In the genomic region with DNA sequence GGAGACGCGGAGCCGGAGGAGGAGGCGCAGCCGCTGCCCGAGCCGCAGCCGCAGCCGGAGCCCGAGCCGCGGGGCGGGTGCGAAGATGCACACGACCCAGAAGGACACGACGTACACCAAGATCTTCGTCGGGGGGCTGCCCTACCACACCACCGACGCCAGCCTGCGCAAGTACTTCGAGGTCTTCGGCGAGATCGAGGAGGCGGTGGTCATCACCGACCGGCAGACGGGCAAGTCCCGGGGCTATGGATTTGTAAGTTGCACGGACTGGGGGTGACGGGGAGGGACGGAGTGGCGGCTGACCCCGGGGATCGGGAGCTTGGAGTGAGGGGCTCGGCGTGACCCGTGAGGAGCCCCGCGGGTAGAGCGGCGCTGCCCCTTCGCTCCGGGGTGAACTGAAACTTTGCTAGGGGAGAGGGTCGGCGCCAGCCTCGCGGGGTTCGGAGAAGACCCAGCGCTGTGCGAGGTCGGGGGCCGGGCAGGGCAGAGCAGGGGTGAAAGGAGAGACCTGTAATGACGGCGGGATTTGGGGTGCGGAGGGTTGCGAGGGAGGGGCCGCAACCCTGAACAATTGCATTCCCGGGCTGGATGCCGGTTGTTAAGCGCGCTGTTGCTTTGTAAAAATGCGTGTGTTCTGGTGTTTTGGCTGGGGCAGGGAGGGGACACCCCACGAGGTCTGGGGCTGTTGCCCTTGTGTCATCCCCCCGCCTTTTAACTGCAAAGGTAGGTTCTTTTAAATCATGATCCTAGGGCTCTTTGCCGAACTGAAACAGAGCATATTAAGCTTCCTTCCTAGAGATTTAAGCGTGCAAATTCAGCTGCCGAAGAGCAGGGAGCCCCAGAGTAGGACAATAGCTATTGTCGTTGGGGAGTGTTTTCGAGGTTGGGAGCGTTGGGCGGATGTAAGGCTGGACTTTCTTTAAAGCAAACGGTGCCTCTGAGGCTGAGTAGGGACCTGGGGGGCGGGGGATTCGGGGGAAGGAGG, we compare ENCODE assay signal across 1 cellular context.
A peak's percentile ranks its signal among the peaks of the same experiment; 100 is the strongest.
TF ChIP-seq lines count a peak whose summit lies in the region.

No MANE protein-coding gene starts in this region.

TF ChIP-seq in HepG2, 621 proteins besides CTCF, POLR2A, EP300 and RAD21 (continued from another document and continues in another):
- TF ChIP-seq, protein P1, sequence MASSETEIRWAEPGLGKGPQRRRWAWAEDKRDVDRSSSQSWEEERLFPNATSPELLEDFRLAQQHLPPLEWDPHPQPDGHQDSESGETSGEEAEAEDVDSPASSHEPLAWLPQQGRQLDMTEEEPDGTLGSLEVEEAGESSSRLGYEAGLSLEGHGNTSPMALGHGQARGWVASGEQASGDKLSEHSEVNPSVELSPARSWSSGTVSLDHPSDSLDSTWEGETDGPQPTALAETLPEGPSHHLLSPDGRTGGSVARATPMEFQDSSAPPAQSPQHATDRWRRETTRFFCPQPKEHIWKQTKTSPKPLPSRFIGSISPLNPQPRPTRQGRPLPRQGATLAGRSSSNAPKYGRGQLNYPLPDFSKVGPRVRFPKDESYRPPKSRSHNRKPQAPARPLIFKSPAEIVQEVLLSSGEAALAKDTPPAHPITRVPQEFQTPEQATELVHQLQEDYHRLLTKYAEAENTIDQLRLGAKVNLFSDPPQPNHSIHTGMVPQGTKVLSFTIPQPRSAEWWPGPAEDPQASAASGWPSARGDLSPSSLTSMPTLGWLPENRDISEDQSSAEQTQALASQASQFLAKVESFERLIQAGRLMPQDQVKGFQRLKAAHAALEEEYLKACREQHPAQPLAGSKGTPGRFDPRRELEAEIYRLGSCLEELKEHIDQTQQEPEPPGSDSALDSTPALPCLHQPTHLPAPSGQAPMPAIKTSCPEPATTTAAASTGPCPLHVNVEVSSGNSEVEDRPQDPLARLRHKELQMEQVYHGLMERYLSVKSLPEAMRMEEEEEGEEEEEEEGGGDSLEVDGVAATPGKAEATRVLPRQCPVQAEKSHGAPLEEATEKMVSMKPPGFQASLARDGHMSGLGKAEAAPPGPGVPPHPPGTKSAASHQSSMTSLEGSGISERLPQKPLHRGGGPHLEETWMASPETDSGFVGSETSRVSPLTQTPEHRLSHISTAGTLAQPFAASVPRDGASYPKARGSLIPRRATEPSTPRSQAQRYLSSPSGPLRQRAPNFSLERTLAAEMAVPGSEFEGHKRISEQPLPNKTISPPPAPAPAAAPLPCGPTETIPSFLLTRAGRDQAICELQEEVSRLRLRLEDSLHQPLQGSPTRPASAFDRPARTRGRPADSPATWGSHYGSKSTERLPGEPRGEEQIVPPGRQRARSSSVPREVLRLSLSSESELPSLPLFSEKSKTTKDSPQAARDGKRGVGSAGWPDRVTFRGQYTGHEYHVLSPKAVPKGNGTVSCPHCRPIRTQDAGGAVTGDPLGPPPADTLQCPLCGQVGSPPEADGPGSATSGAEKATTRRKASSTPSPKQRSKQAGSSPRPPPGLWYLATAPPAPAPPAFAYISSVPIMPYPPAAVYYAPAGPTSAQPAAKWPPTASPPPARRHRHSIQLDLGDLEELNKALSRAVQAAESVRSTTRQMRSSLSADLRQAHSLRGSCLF (CRISPR knock-in tag; IDR thresholded peaks at IDR 0.05; ENCODE audit: borderline replicate concordance) = no peak
- TF ChIP-seq ASH2L (IDR thresholded peaks at IDR 0.05; ENCODE audit: insufficient read length, low read depth, low read length) = peak; percentile 52
- no peak for TF ChIP-seq IKZF5 (CRISPR knock-in tag; IDR thresholded peaks at IDR 0.05)
- no peak for TF ChIP-seq EZH2 (conservative IDR thresholded peaks at IDR 0.05; ENCODE audit: low read depth, low read length)
- TF ChIP-seq, protein P2, sequence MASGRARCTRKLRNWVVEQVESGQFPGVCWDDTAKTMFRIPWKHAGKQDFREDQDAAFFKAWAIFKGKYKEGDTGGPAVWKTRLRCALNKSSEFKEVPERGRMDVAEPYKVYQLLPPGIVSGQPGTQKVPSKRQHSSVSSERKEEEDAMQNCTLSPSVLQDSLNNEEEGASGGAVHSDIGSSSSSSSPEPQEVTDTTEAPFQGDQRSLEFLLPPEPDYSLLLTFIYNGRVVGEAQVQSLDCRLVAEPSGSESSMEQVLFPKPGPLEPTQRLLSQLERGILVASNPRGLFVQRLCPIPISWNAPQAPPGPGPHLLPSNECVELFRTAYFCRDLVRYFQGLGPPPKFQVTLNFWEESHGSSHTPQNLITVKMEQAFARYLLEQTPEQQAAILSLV (CRISPR knock-in tag; IDR thresholded peaks at IDR 0.05; ENCODE audit: borderline replicate concordance) = peak; percentile 73; the same call in 1 of the 2 replicates
- TF ChIP-seq MED1 (CRISPR knock-in tag; IDR thresholded peaks at IDR 0.05) = no peak
- no peak for TF ChIP-seq TP53 (CRISPR knock-in tag; conservative IDR thresholded peaks at IDR 0.05)
- no peak for TF ChIP-seq LCORL (IDR thresholded peaks at IDR 0.05)
- peak; percentile 20; the same call in 1 of the 2 replicates for TF ChIP-seq LCORL (CRISPR knock-in tag; IDR thresholded peaks at IDR 0.05)
- TF ChIP-seq DBP (CRISPR knock-in tag; IDR thresholded peaks at IDR 0.05; ENCODE audit: not compliant biosample characterization) = peak; percentile 55
- no peak for TF ChIP-seq SOX6 (IDR thresholded peaks at IDR 0.05)
- TF ChIP-seq SOX6 (CRISPR knock-in tag; IDR thresholded peaks at IDR 0.05) = peak; percentile 59
- TF ChIP-seq NFRKB (IDR thresholded peaks at IDR 0.05) = no peak
- TF ChIP-seq NR2F6 (IDR thresholded peaks at IDR 0.05) = no peak
- TF ChIP-seq NR2F6 (CRISPR knock-in tag; IDR thresholded peaks at IDR 0.05) = no peak
- TF ChIP-seq ZNF292 (CRISPR knock-in tag; IDR thresholded peaks at IDR 0.05; ENCODE audit: borderline replicate concordance, low read depth) = no peak
- no peak for TF ChIP-seq KAT2B (IDR thresholded peaks at IDR 0.05; ENCODE audit: borderline replicate concordance, low read depth, low read length)
- TF ChIP-seq ZNF780A (CRISPR knock-in tag; IDR thresholded peaks at IDR 0.05) = peak; percentile 63; the same call in 1 of the 2 replicates
- TF ChIP-seq ZNF598 (CRISPR knock-in tag; IDR thresholded peaks at IDR 0.05; ENCODE audit: borderline replicate concordance) = 0 out of 2 replicates have a peak, but pooled peaks have one; percentile 16
- TF ChIP-seq WIZ (CRISPR knock-in tag; IDR thresholded peaks at IDR 0.05) = no peak
- TF ChIP-seq ZNF816 (CRISPR knock-in tag; IDR thresholded peaks at IDR 0.05; ENCODE audit: borderline replicate concordance) = no peak
- TF ChIP-seq, protein P3, sequence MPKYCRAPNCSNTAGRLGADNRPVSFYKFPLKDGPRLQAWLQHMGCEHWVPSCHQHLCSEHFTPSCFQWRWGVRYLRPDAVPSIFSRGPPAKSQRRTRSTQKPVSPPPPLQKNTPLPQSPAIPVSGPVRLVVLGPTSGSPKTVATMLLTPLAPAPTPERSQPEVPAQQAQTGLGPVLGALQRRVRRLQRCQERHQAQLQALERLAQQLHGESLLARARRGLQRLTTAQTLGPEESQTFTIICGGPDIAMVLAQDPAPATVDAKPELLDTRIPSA (CRISPR knock-in tag; IDR thresholded peaks at IDR 0.05; ENCODE audit: borderline replicate concordance) = no peak
- TF ChIP-seq GLMP (CRISPR knock-in tag; IDR thresholded peaks at IDR 0.05; ENCODE audit: borderline replicate concordance) = no peak
- peak; percentile 51; the same call in 1 of the 2 replicates for TF ChIP-seq REL (CRISPR knock-in tag; conservative IDR thresholded peaks at IDR 0.05)
- no peak for TF ChIP-seq HDAC6 (IDR thresholded peaks at IDR 0.05; ENCODE audit: low read depth, low read length)
- TF ChIP-seq NFIC (IDR thresholded peaks at IDR 0.05; ENCODE audit: low read length) = no peak
- no peak for TF ChIP-seq GPBP1L1 (CRISPR knock-in tag; IDR thresholded peaks at IDR 0.05)
- TF ChIP-seq KDM2A (CRISPR knock-in tag; IDR thresholded peaks at IDR 0.05; ENCODE audit: borderline replicate concordance, low read depth) = peak; percentile 59; the same call in 1 of the 2 replicates
- TF ChIP-seq ZNF878 (CRISPR knock-in tag; IDR thresholded peaks at IDR 0.05) = no peak
- TF ChIP-seq, protein P4, sequence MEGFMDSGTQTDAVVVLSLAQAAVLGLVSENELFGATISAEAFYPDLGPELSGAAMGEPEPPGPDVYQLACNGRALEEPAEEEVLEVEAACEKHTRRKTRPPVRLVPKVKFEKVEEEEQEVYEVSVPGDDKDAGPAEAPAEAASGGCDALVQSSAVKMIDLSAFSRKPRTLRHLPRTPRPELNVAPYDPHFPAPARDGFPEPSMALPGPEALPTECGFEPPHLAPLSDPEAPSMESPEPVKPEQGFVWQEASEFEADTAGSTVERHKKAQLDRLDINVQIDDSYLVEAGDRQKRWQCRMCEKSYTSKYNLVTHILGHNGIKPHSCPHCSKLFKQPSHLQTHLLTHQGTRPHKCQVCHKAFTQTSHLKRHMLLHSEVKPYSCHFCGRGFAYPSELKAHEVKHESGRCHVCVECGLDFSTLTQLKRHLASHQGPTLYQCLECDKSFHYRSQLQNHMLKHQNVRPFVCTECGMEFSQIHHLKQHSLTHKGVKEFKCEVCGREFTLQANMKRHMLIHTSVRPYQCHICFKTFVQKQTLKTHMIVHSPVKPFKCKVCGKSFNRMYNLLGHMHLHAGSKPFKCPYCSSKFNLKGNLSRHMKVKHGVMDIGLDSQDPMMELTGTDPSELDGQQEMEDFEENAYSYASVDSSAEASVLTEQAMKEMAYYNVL (CRISPR knock-in tag; IDR thresholded peaks at IDR 0.05; ENCODE audit: borderline replicate concordance) = peak; percentile 59; the same call in 1 of the 2 replicates
- TF ChIP-seq JARID2 (CRISPR knock-in tag; IDR thresholded peaks at IDR 0.05; ENCODE audit: insufficient replicate concordance) = no peak
- TF ChIP-seq ZNF609 (CRISPR knock-in tag; IDR thresholded peaks at IDR 0.05; ENCODE audit: borderline replicate concordance) = no peak
- no peak for TF ChIP-seq ZNF441 (CRISPR knock-in tag; IDR thresholded peaks at IDR 0.05; ENCODE audit: borderline replicate concordance)
